Comparison of ENCODE assay signal across 24 cellular contexts in genomic region chr21:27145134-27145798, GRCh38.
DNase-seq lines count a peak whose midpoint lies in the region; ATAC-seq and TF ChIP-seq lines count a peak whose summit lies in the region.
"Had no signal": no experiment of that assay in that cellular context is flagged by ENCODE, and none has a peak within 500 bp of the region (broad histone marks: within the 10 kb centered on the region; RNA-seq: fewer than 3 reads in every experiment).

No MANE protein-coding gene starts in this region.

- no peaks in the 10 kb centered on the region for H3K4me1 Mint-ChIP-seq in Caco-2 (ENCODE audit: low read depth, unreplicated experiment)
- H3K4me1 Mint-ChIP-seq: B cell had no signal

- H3K9me2 ChIP-seq in MM.1S (replicated peaks; ENCODE audit: insufficient read depth, low read length): no peaks in the 10 kb centered on the region

- no peaks in the 10 kb centered on the region for H3K36me3 ChIP-seq in cardiac muscle cell
- no peaks in the 10 kb centered on the region for H3K36me3 ChIP-seq in MM.1S (replicated peaks; ENCODE audit: insufficient read depth, low read length)
- no peaks in the 10 kb centered on the region for H3K36me3 ChIP-seq in left ventricle myocardium inferior
- no peaks in the 10 kb centered on the region for H3K36me3 ChIP-seq in Caco-2 (ENCODE audit: control insufficient read depth, insufficient read depth, low read length)
- H3K36me3 ChIP-seq: BLaER1 treated with 17β-estradiol and CSF1 and Interleukin-3, amounts not matched to agents 10 nM and 100 nM had no signal

- H3K27me3 ChIP-seq in cardiac muscle cell: no peaks in the 10 kb centered on the region
- no peaks in the 10 kb centered on the region for H3K27me3 ChIP-seq in right cardiac atrium (ENCODE audit: control insufficient read depth, insufficient read depth)
- H3K27me3 ChIP-seq in MM.1S (replicated peaks; ENCODE audit: insufficient read depth, low read length): no peaks in the 10 kb centered on the region
- H3K27me3 ChIP-seq in left ventricle myocardium inferior (ENCODE audit: low read depth): no peaks in the 10 kb centered on the region
- no peaks in the 10 kb centered on the region for H3K27me3 ChIP-seq in Caco-2 (replicated peaks; ENCODE audit: control insufficient read depth, insufficient read depth, low read length)
- H3K27me3 ChIP-seq: BLaER1 treated with 17β-estradiol and CSF1 and Interleukin-3, amounts not matched to agents 10 nM and 100 nM had no signal

- no peak overlapping the region for H3K27ac Mint-ChIP-seq in Caco-2 (ENCODE audit: unreplicated experiment)
- H3K27ac Mint-ChIP-seq: B cell; CD4-positive, alpha-beta T cell; CD8-positive, alpha-beta T cell had no signal

- CTCF ChIA-PET in Caco-2 (lab: Charles Lee): no interaction called here

- no peak for DNase-seq in Right ventricle myocardium inferior (ENCODE audit: missing footprints)
- DNase-seq in left cardiac atrium: no peak
- no peak for DNase-seq in cardiac muscle cell (ENCODE audit: low read depth in 1 of 2, low spot score in 1 of 2)
- DNase-seq in right cardiac atrium: no peak
- DNase-seq in MM.1S: peak; percentile 10
- no peak for DNase-seq in left ventricle myocardium inferior
- DNase-seq in Caco-2: no peak
- DNase-seq: AML-193; CD4-positive, alpha-beta T cell; CD8-positive, alpha-beta T cell; DMS 273 treated with DMSO at 0.1 percent for 48 hours; DMS153; DMS53; DMS79; DND-41; EL; GDM1 had no signal

- peaks cover 7% of the 10 kb centered on the region for H3K27me3 Mint-ChIP-seq in Caco-2 (ENCODE audit: insufficient read depth, unreplicated experiment)
- H3K27me3 Mint-ChIP-seq: B cell; CD4-positive, alpha-beta T cell had no signal

- H3K4me3 ChIP-seq in cardiac muscle cell (no peak overlapping the region), right cardiac atrium (ENCODE audit: low read length) (no peak overlapping the region), MM.1S (ENCODE audit: low read length) (no peak overlapping the region), left ventricle myocardium inferior (peak overlapping the region; percentile 19), Caco-2 (ENCODE audit: low read depth, low read length) (no peak overlapping the region)
- H3K4me3 ChIP-seq: A549; BLaER1 treated with 17β-estradiol and CSF1 and Interleukin-3, amounts not matched to agents 10 nM and 100 nM; GM12878 had no signal

- intact Hi-C loops in Right ventricle myocardium inferior (cut with DNase I): no loop called here
- intact Hi-C loops in left cardiac atrium (cut with DNase I): no loop called here
- intact Hi-C loops in right cardiac atrium (cut with DNase I): no loop called here
- intact Hi-C loops in left ventricle myocardium inferior (cut with micrococcal nuclease): no loop called here
- intact Hi-C loops in Caco-2 (cut with micrococcal nuclease; ENCODE audit: unreplicated experiment): no loop called here

- no peaks in the 10 kb centered on the region for H3K79me2 ChIP-seq in MM.1S (ENCODE audit: low read length)

- no TSS peak for BruUV-seq in Caco-2 (replicated peaks; lab: Mats Ljungman, UMichigan)

- H3K4me1 ChIP-seq in cardiac muscle cell (ENCODE audit: low read depth) (peaks cover 20% of the 10 kb centered on the region), right cardiac atrium (ENCODE audit: control insufficient read depth, insufficient read depth, low read length) (no peaks in the 10 kb centered on the region), MM.1S (ENCODE audit: low read length) (no peaks in the 10 kb centered on the region), left ventricle myocardium inferior (no peaks in the 10 kb centered on the region), Caco-2 (no peaks in the 10 kb centered on the region)
- H3K4me1 ChIP-seq: A549; BLaER1 treated with 17β-estradiol and CSF1 and Interleukin-3, amounts not matched to agents 10 nM and 100 nM had no signal

- no peak overlapping the region for H3K4me3 Mint-ChIP-seq in Caco-2 (ENCODE audit: unreplicated experiment)
- H3K4me3 Mint-ChIP-seq: B cell; CD4-positive, alpha-beta T cell; CD8-positive, alpha-beta T cell had no signal

- no peaks in the 10 kb centered on the region for H3K36me3 Mint-ChIP-seq in Caco-2 (ENCODE audit: insufficient read depth, unreplicated experiment)
- H3K36me3 Mint-ChIP-seq: CD8-positive, alpha-beta T cell had no signal

- no peaks in the 10 kb centered on the region for H4K20me1 ChIP-seq in MM.1S (ENCODE audit: insufficient read depth, low read length)
- H4K20me1 ChIP-seq: BLaER1 treated with 17β-estradiol and CSF1 and Interleukin-3, amounts not matched to agents 10 nM and 100 nM had no signal

- POLR2A ChIA-PET in Caco-2 (lab: Charles Lee): no interaction called here

- no peak overlapping the region for H2AFZ ChIP-seq in MM.1S (ENCODE audit: low read length)

- H3F3A ChIP-seq in MM.1S (ENCODE audit: insufficient read depth, low read length): no peaks in the 10 kb centered on the region

- H3K4me2 ChIP-seq in MM.1S (ENCODE audit: low read depth, low read length): no peak overlapping the region
- H3K4me2 ChIP-seq: A549; BLaER1 treated with 17β-estradiol and CSF1 and Interleukin-3, amounts not matched to agents 10 nM and 100 nM had no signal

- no peak overlapping the region for H3K9ac ChIP-seq in MM.1S (ENCODE audit: low read length)
- H3K9ac ChIP-seq: BLaER1 treated with 17β-estradiol and CSF1 and Interleukin-3, amounts not matched to agents 10 nM and 100 nM had no signal

- H3K27ac ChIP-seq in cardiac muscle cell: peak overlapping the region; percentile 19
- no peak overlapping the region for H3K27ac ChIP-seq in right cardiac atrium (ENCODE audit: low read length)
- H3K27ac ChIP-seq in MM.1S (ENCODE audit: low read length): no peak overlapping the region
- H3K27ac ChIP-seq in left ventricle myocardium inferior (replicated peaks): peak overlapping the region; percentile 18
- H3K27ac ChIP-seq: 22Rv1; A549; BLaER1 treated with 17β-estradiol and CSF1 and Interleukin-3, amounts not matched to agents 10 nM and 100 nM; C4-2B had no signal

- WGBS in right cardiac atrium: 73% methylated on average over 6 of the region's 6 CpGs

- peak; percentile 76 for ATAC-seq in Right ventricle myocardium inferior
- no peak for ATAC-seq in left cardiac atrium
- no peak for ATAC-seq in right cardiac atrium
- no peak for ATAC-seq in HG03521 (IDR thresholded peaks at IDR 0.05; ENCODE audit: unreplicated experiment)
- ATAC-seq: A549; CD8-positive, alpha-beta T cell; GM12878 had no signal

- TF ChIP-seq CTCF in cardiac muscle cell (IDR thresholded peaks at IDR 0.05; ENCODE audit: low read depth, low read length) (no peak), MM.1S (IDR thresholded peaks at IDR 0.05; ENCODE audit: low read length) (no peak), left ventricle myocardium inferior (IDR thresholded peaks at IDR 0.05; ENCODE audit: borderline replicate concordance) (no peak), Caco-2 (IDR thresholded peaks at IDR 0.05; ENCODE audit: insufficient read depth in 1 of 2, low read depth in 1 of 2, low read length in 1 of 2, severe bottlenecking in 1 of 2, unreplicated experiment in 1 of 2) (no peak)

- peaks cover 14% of the 10 kb centered on the region for H3K9me3 Mint-ChIP-seq in Caco-2 (ENCODE audit: unreplicated experiment)

- H3K9me3 ChIP-seq in cardiac muscle cell (ENCODE audit: low read depth) (no peaks in the 10 kb centered on the region), right cardiac atrium (ENCODE audit: control insufficient read depth, low read length) (no peaks in the 10 kb centered on the region), MM.1S (replicated peaks; ENCODE audit: insufficient read depth, low read length) (no peaks in the 10 kb centered on the region), left ventricle myocardium inferior (replicated peaks) (no peaks in the 10 kb centered on the region), Caco-2 (no peaks in the 10 kb centered on the region)
- H3K9me3 ChIP-seq: A549 had no signal

Comparison
In these comparisons a context has a peak if more than half of its experiments do, and no peak if none do; other contexts are left out.
1. H3K27ac ChIP-seq: peak in cardiac muscle cell (single experiment) and left ventricle myocardium inferior (single experiment); none in right cardiac atrium (single experiment) and MM.1S (single experiment).